ENCODE assay signal across 6 cellular contexts in the genomic region with DNA sequence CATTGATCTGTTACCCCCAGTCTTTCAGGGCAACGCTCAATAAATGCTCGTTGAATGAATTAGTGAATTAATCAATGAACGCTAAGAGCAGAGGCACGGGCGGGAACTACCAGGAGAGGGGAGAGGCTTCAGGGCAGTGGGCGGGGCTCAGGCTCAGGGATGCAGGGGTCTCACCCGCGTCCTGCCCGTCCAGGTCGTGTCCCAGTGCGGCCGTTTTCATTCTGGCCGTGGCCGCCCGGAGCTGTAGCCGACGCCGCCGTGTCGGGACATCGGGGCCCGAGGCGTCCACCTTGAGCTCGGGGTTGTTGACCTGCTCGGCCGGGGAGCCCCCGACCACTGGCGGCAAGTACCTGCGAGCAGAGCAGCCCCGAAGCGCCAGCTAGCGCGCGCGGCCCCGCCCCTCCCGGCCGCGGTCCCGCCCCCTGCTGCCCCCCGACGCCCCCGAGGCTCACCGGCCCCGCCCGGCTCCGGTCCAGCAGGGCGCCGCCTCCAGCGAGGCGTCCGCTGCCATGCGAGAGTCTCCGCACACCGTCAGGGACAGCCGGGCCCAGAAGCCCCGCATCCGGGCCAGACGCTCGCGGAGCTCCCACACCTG. TPM values are rescaled to one million over a fixed set of nuclear protein-coding genes. Genes with fewer than 3 reads are reported as not detected.
A peak's percentile ranks its signal among the peaks of the same experiment; 100 is the strongest.
DNase-seq lines count a peak whose midpoint lies in the region.

No MANE protein-coding gene starts in this region.

- H3K4me1 ChIP-seq in rectal smooth muscle tissue (ENCODE audit: control insufficient read depth, insufficient read depth, low read length) = no peaks in the 10 kb centered on the region

- H3K9ac ChIP-seq in rectal smooth muscle tissue (ENCODE audit: low read length) = no peak overlapping the region

- H3K4me3 ChIP-seq in rectal smooth muscle tissue (ENCODE audit: low read length) = peak overlapping the region; percentile 22

- H3K27ac ChIP-seq in rectal smooth muscle tissue (ENCODE audit: low read depth, low read length) = no peak overlapping the region

- no peaks in the 10 kb centered on the region for H3K27me3 ChIP-seq in rectal smooth muscle tissue (ENCODE audit: control insufficient read depth, insufficient read depth, low read length)

- no peaks in the 10 kb centered on the region for H3K36me3 ChIP-seq in rectal smooth muscle tissue (ENCODE audit: control insufficient read depth, insufficient read depth, low read length)

- peak; percentile 59 for DNase-seq in NCI-H69 (lab: John Stamatoyannopoulos, UW)
- peak; percentile 49 for DNase-seq in effector CD8-positive, alpha-beta T cell (lab: John Stamatoyannopoulos, UW)
- no peak for DNase-seq in GOT3 (lab: John Stamatoyannopoulos, UW)
- no peak for DNase-seq in NCI-H526 treated with DMSO at 0.1 percent for 48 hours (lab: John Stamatoyannopoulos, UW)
- no peak for DNase-seq in H4 (ENCODE audit: low spot score)

RNA-seq across cellular contexts. Expression of a gene that starts 2.8 kb away (rescaled TPM):
- 0.33 and 0.62 TPM in 2 replicates for total RNA-seq in H4 (2014; rRNA removed; shearing (Covaris generic))

RNA-seq across cellular contexts. Expression of a gene that starts 6.0 kb away (rescaled TPM):
- total RNA-seq in H4 (2014; rRNA removed; shearing (Covaris generic)) = 0.95 and 3.6 TPM in 2 replicates

RNA-seq across cellular contexts. Expression of a gene that starts 6.5 kb away (rescaled TPM):
- total RNA-seq in H4 (2014; rRNA removed; shearing (Covaris generic)) = 0.35 TPM in 1 of 2 replicates, not detected in the other

RNA-seq across cellular contexts. Expression of a gene that starts 12.7 kb away (rescaled TPM):
- total RNA-seq in H4 (2014; rRNA removed; shearing (Covaris generic)) = 7.7 and 8.0 TPM in 2 replicates

RNA-seq across cellular contexts. Expression of a gene that starts 22.5 kb away (rescaled TPM):
- total RNA-seq in H4 (2014; rRNA removed; shearing (Covaris generic)) = 217 and 229 TPM in 2 replicates

Comparison
In these comparisons a context has a peak if more than half of its experiments do, and no peak if none do; other contexts are left out.
1. DNase-seq: peak in NCI-H69 (single experiment) and effector CD8-positive, alpha-beta T cell (single experiment); none in GOT3 (single experiment), NCI-H526 treated with DMSO at 0.1 percent for 48 hours (single experiment) and H4 (single experiment).